Comparison of ENCODE assay signal across 8 cellular contexts in the genomic region with DNA sequence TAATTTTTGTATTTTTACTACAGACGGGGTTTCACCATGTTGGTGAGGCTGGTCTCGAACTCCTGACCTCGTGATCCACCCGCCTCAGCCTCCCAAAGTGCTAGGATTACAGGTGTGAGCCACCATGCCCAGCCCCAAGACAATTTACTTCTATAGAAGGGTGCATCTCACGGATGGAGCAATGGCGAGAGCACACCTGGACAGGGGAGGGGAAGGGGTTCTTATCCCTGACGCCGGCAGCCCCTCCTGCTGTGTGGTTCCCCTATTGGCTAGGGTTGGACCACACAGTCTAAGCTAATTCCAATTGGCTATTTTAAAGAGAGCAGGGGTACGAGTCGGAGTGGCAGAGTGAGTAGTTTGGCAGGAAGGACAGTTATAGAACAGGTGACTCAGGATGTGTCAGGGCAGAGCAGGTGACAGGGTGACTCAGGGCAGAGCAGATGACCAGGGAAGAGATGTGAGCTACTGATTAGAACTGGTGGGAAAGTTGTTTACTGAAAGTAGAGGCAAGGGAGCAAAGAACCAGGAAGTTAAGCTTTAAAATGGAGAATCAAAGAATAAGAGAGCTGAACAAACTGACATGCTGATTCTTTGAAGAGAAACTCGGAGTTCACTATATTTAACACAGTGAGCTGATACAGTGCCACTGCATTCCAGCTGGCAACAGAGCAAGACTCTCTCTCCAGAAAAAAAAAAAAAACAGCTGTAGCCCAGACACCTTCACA. TPM values are rescaled to one million over a fixed set of nuclear protein-coding genes. Genes with fewer than 3 reads are reported as not detected.
DNase-seq lines count a peak whose midpoint lies in the region; ATAC-seq, FAIRE-seq and TF ChIP-seq lines count a peak whose summit lies in the region.

No MANE protein-coding gene starts in this region.

- peak overlapping the region; percentile 30; the same call in 1 of the 2 replicates for H3K27ac Mint-ChIP-seq in WTC11

- ATAC-seq in Right ventricle myocardium inferior (peak; percentile 44), WTC11 (no peak), HG02884 (IDR thresholded peaks at IDR 0.05; ENCODE audit: unreplicated experiment) (no peak), GM18909 (IDR thresholded peaks at IDR 0.05; ENCODE audit: poor library complexity, unreplicated experiment) (no peak)

- H3K9me3 Mint-ChIP-seq in WTC11: no peaks in the 10 kb centered on the region

- peak; percentile 86 for FAIRE-seq in islet of Langerhans (lab: Jason Lieb, UNC)

- CTCF ChIA-PET in WTC11 (lab: Charles Lee): interaction anchor here (0.6 to 2.2 kb wide), 6 partner anchors 13 to 636 kb away, joined by 3 to 8 read pairs (median 3); partner anchors contain the start of gene METRN

- no peak overlapping the region for H3K4me3 Mint-ChIP-seq in WTC11

- peaks cover 23% of the 10 kb centered on the region for H3K27me3 Mint-ChIP-seq in WTC11 (ENCODE audit: low read depth)

- no peaks in the 10 kb centered on the region for H3K36me3 Mint-ChIP-seq in WTC11

- peaks cover 28% of the 10 kb centered on the region for H3K4me1 Mint-ChIP-seq in WTC11

- POLR2A ChIA-PET in WTC11 (lab: Charles Lee): interaction anchor here (0.6 kb wide), 1 partner anchor 20 kb away, joined by 3 read pairs; no protein-coding TSS in a partner anchor

- intact Hi-C loops in Right ventricle myocardium inferior (cut with DNase I) (no loop called here), cardiac septum (cut with DNase I) (no loop called here)

- TF ChIP-seq CTCF in WTC11 (IDR thresholded peaks at IDR 0.05): no peak

- DNase-seq in Right ventricle myocardium inferior (ENCODE audit: missing footprints) (no peak), cardiac septum (ENCODE audit: low spot score) (no peak), WTC11 (ENCODE audit: low spot score) (no peak), anterior cingulate cortex (lab: John Stamatoyannopoulos, UW) (no peak)
- no peak for DNase-seq in stimulated activated CD4-positive, alpha-beta T cell treated with anti-CD3 and anti-CD28 coated beads, Interleukin-2, amount 100 ng/mL, for 24 hours

TF ChIP-seq in WTC11, 78 proteins besides CTCF, POLR2A, EP300 and RAD21:
- TF ChIP-seq MAX (CRISPR knock-in tag; IDR thresholded peaks at IDR 0.05): no peak
- TF ChIP-seq FOXJ3 (CRISPR knock-in tag; IDR thresholded peaks at IDR 0.05; ENCODE audit: borderline replicate concordance): no peak
- TF ChIP-seq AFF4 (CRISPR knock-in tag; IDR thresholded peaks at IDR 0.05; ENCODE audit: borderline replicate concordance): no peak
- TF ChIP-seq SOX15 (CRISPR knock-in tag; IDR thresholded peaks at IDR 0.05): no peak
- no peak for TF ChIP-seq ZNF121 (CRISPR knock-in tag; IDR thresholded peaks at IDR 0.05)
- TF ChIP-seq TEAD1 (CRISPR knock-in tag; IDR thresholded peaks at IDR 0.05): no peak
- no peak for TF ChIP-seq NFATC4 (CRISPR knock-in tag; IDR thresholded peaks at IDR 0.05)
- no peak for TF ChIP-seq ZNF263 (CRISPR knock-in tag; IDR thresholded peaks at IDR 0.05; ENCODE audit: low read depth)
- TF ChIP-seq, protein P1, sequence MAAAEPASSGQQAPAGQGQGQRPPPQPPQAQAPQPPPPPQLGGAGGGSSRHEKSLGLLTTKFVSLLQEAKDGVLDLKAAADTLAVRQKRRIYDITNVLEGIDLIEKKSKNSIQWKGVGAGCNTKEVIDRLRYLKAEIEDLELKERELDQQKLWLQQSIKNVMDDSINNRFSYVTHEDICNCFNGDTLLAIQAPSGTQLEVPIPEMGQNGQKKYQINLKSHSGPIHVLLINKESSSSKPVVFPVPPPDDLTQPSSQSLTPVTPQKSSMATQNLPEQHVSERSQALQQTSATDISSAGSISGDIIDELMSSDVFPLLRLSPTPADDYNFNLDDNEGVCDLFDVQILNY (CRISPR knock-in tag; IDR thresholded peaks at IDR 0.05): no peak
- TF ChIP-seq, protein P2, sequence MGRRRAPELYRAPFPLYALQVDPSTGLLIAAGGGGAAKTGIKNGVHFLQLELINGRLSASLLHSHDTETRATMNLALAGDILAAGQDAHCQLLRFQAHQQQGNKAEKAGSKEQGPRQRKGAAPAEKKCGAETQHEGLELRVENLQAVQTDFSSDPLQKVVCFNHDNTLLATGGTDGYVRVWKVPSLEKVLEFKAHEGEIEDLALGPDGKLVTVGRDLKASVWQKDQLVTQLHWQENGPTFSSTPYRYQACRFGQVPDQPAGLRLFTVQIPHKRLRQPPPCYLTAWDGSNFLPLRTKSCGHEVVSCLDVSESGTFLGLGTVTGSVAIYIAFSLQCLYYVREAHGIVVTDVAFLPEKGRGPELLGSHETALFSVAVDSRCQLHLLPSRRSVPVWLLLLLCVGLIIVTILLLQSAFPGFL (CRISPR knock-in tag; IDR thresholded peaks at IDR 0.05; ENCODE audit: borderline replicate concordance): no peak
- no peak for TF ChIP-seq SP1 (CRISPR knock-in tag; conservative IDR thresholded peaks at IDR 0.05)
- TF ChIP-seq, protein P3, sequence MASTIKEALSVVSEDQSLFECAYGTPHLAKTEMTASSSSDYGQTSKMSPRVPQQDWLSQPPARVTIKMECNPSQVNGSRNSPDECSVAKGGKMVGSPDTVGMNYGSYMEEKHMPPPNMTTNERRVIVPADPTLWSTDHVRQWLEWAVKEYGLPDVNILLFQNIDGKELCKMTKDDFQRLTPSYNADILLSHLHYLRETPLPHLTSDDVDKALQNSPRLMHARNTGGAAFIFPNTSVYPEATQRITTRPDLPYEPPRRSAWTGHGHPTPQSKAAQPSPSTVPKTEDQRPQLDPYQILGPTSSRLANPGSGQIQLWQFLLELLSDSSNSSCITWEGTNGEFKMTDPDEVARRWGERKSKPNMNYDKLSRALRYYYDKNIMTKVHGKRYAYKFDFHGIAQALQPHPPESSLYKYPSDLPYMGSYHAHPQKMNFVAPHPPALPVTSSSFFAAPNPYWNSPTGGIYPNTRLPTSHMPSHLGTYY (CRISPR knock-in tag; IDR thresholded peaks at IDR 0.05): no peak
- no peak for TF ChIP-seq GABPB1 (CRISPR knock-in tag; IDR thresholded peaks at IDR 0.05)

RNA-seq across cellular contexts. Expression of gene UBE2I, which starts 12.6 kb away (rescaled TPM):
- total RNA-seq in Right ventricle myocardium inferior (89.4 TPM), cardiac septum (86.6 TPM), WTC11 (2021) (211 to 229 TPM (median 222 TPM) in 3 replicates)

RNA-seq across cellular contexts. Expression of gene BAIAP3, which starts 36.6 kb away (rescaled TPM):
- total RNA-seq in Right ventricle myocardium inferior: 1.9 TPM
- 3.8 TPM for total RNA-seq in cardiac septum
- total RNA-seq in WTC11 (2021): 15.2 to 18.8 TPM (median 16.5 TPM) in 3 replicates

RNA-seq across cellular contexts. Expression of gene TPSD1, which starts 41.0 kb away (rescaled TPM):
- 0.54 TPM for total RNA-seq in Right ventricle myocardium inferior
- not detected for total RNA-seq in cardiac septum
- 0.31 to 1.5 TPM (median 0.94 TPM) in 3 replicates for total RNA-seq in WTC11 (2021)

RNA-seq across cellular contexts. Expression of gene TSR3, which starts 54.8 kb away (rescaled TPM):
- total RNA-seq in Right ventricle myocardium inferior (54.6 TPM), cardiac septum (55.0 TPM), WTC11 (2021) (63.0 to 66.3 TPM (median 66.2 TPM) in 3 replicates)

RNA-seq across cellular contexts. Expression of gene GNPTG, which starts 54.9 kb away (rescaled TPM):
- total RNA-seq in Right ventricle myocardium inferior: 35.0 TPM
- 32.3 TPM for total RNA-seq in cardiac septum
- 31.1 to 39.1 TPM (median 35.9 TPM) in 3 replicates for total RNA-seq in WTC11 (2021)
